In genomic region chr1:233082778-233083550, GRCh38 we compare ENCODE assay signal across 14 cellular contexts.
DNase-seq lines count a peak whose midpoint lies in the region; ATAC-seq, FAIRE-seq and TF ChIP-seq lines count a peak whose summit lies in the region.
"Had no signal": no experiment of that assay in that cellular context is flagged by ENCODE, and none has a peak within 500 bp of the region (broad histone marks: within the 10 kb centered on the region; RNA-seq: fewer than 3 reads in every experiment).

No MANE protein-coding gene starts in this region.

- SMC1A ChIA-PET in GM12878 (lab: Charles Lee; ENCODE audit: uncharacterized antibody, unreplicated experiment): no interaction called here

- no peak overlapping the region for H3K27ac Mint-ChIP-seq in T-helper 17 cell
- H3K27ac Mint-ChIP-seq in activated naive CD8-positive, alpha-beta T cell treated with anti-CD3 and anti-CD28 coated beads, Interleukin-2, amount 50 U/mL, for 24 hours: no peak overlapping the region
- H3K27ac Mint-ChIP-seq: activated naive CD8-positive, alpha-beta T cell treated with anti-CD3 and anti-CD28 coated beads for 36 hours had no signal

- H4K20me1 ChIP-seq in GM12878 (ENCODE audit: control insufficient read depth, insufficient read depth): no peaks in the 10 kb centered on the region; the same call in 1 of the 2 replicates

- H3K9me3 Mint-ChIP-seq in activated naive CD8-positive, alpha-beta T cell treated with anti-CD3 and anti-CD28 coated beads, Interleukin-2, amount 50 U/mL, for 24 hours: peaks cover 4% of the 10 kb centered on the region
- H3K9me3 Mint-ChIP-seq: activated naive CD8-positive, alpha-beta T cell treated with anti-CD3 and anti-CD28 coated beads for 36 hours had no signal

- no peaks in the 10 kb centered on the region for H3K36me3 ChIP-seq in GM12878 (ENCODE audit: control insufficient read depth in 2 of 2, insufficient read depth in 2 of 2, low read length in 1 of 2)
- H3K36me3 ChIP-seq: colonic mucosa, pancreas had no signal

- H3K36me3 Mint-ChIP-seq in T-helper 17 cell (ENCODE audit: low read depth): peaks cover 6% of the 10 kb centered on the region
- H3K36me3 Mint-ChIP-seq in activated naive CD8-positive, alpha-beta T cell treated with anti-CD3 and anti-CD28 coated beads, Interleukin-2, amount 50 U/mL, for 24 hours (ENCODE audit: low read depth): peaks cover 10% of the 10 kb centered on the region

- no peak overlapping the region for H3K27ac ChIP-seq in GM12878 (ENCODE audit: control insufficient read depth, insufficient read depth)
- H3K27ac ChIP-seq: colonic mucosa, GM23248, pancreas had no signal

- TF ChIP-seq EP300 in GM12878 (IDR thresholded peaks at IDR 0.05; ENCODE audit: borderline replicate concordance in 1 of 2, control insufficient read depth in 1 of 2, low read depth in 2 of 2, low read length in 2 of 2): no peak

- in situ Hi-C loops in GM12878 (cut with MboI): no loop called here

- H3K4me1 Mint-ChIP-seq in T-helper 17 cell: peaks cover 2% of the 10 kb centered on the region
- H3K4me1 Mint-ChIP-seq in activated naive CD8-positive, alpha-beta T cell treated with anti-CD3 and anti-CD28 coated beads, Interleukin-2, amount 50 U/mL, for 24 hours: peaks cover 3% of the 10 kb centered on the region
- H3K4me1 Mint-ChIP-seq: activated naive CD8-positive, alpha-beta T cell treated with anti-CD3 and anti-CD28 coated beads for 36 hours had no signal

- WGBS in GM12878 (ENCODE audit: insufficient coverage, insufficient replicate concordance, low lambda C conversion rate, missing lambda C conversion rate): 67% methylated on average over 12 of the region's 12 CpGs

- intact Hi-C loops in GM12878 (cut with micrococcal nuclease; ENCODE audit: unreplicated experiment): no loop called here

- ATAC-seq in GM18858 (IDR thresholded peaks at IDR 0.05; ENCODE audit: unreplicated experiment) (peak; percentile 80), HG02642 (IDR thresholded peaks at IDR 0.05; ENCODE audit: poor library complexity, unreplicated experiment) (peak; percentile 59), GM12878 (peak; percentile 92), T-helper 17 cell (no peak)
- no peak for ATAC-seq in activated naive CD8-positive, alpha-beta T cell treated with anti-CD3 and anti-CD28 coated beads, Interleukin-2, amount 50 U/mL, for 24 hours

- H2AFZ ChIP-seq in GM12878 (ENCODE audit: control insufficient read depth, low read depth, low read length): no peak overlapping the region
- H2AFZ ChIP-seq: GM23248 had no signal

- peak overlapping the region; percentile 32; the same call in 1 of the 2 replicates for H3K4me2 ChIP-seq in GM12878 (ENCODE audit: control insufficient read depth, insufficient read depth)

- no peaks in the 10 kb centered on the region for H3K79me2 ChIP-seq in GM12878 (ENCODE audit: control insufficient read depth, insufficient read depth, low read length)

- TF ChIP-seq CTCF in GM12878 (IDR thresholded peaks at IDR 0.05 in 2 of 3, conservative IDR thresholded peaks at IDR 0.05 in 1 of 3; ENCODE audit: control insufficient read depth in 2 of 3, extremely low read depth in 1 of 3, insufficient read depth in 1 of 3, low read depth in 3 of 3, low read length in 3 of 3): no peak

- no peak for FAIRE-seq in GM12878 (lab: Jason Lieb, UNC)
- FAIRE-seq: pancreas had no signal

- H3K27me3 Mint-ChIP-seq in T-helper 17 cell: no peaks in the 10 kb centered on the region
- H3K27me3 Mint-ChIP-seq in activated naive CD8-positive, alpha-beta T cell treated with anti-CD3 and anti-CD28 coated beads, Interleukin-2, amount 50 U/mL, for 24 hours: no peaks in the 10 kb centered on the region
- H3K27me3 Mint-ChIP-seq: activated naive CD8-positive, alpha-beta T cell treated with anti-CD3 and anti-CD28 coated beads for 36 hours had no signal

- CTCF ChIA-PET in GM12878 (lab: Yijun Ruan, JAX): no interaction called here

- RAD21 ChIA-PET in GM12878 (lab: Charles Lee; ENCODE audit: unreplicated experiment): no interaction called here

- H3K4me3 Mint-ChIP-seq in T-helper 17 cell: no peak overlapping the region
- no peak overlapping the region for H3K4me3 Mint-ChIP-seq in activated naive CD8-positive, alpha-beta T cell treated with anti-CD3 and anti-CD28 coated beads, Interleukin-2, amount 50 U/mL, for 24 hours
- H3K4me3 Mint-ChIP-seq: activated naive CD8-positive, alpha-beta T cell treated with anti-CD3 and anti-CD28 coated beads for 36 hours had no signal

- BruUV-seq in GM12878 (replicated peaks; lab: Mats Ljungman, UMichigan): no TSS peak

- no peaks in the 10 kb centered on the region for H3K27me3 ChIP-seq in GM12878 (replicated peaks in 1 of 2; ENCODE audit: control insufficient read depth in 2 of 2, insufficient read depth in 2 of 2, low read length in 1 of 2)
- H3K27me3 ChIP-seq: colonic mucosa, pancreas had no signal

- H3K9me3 ChIP-seq in GM12878 (replicated peaks; ENCODE audit: control insufficient read depth, insufficient read depth, low read length) (no peaks in the 10 kb centered on the region), T-helper 17 cell (ENCODE audit: control insufficient read depth, low read length, poor library complexity, severe bottlenecking) (no peaks in the 10 kb centered on the region)
- H3K9me3 ChIP-seq: colonic mucosa, pancreas had no signal

- peak; percentile 64 for DNase-seq in KG1 (lab: John Stamatoyannopoulos, UW)
- DNase-seq in GM12878 (ENCODE audit: low read depth, low spot score): no peak
- no peak for DNase-seq in T-helper 17 cell
- no peak for DNase-seq in activated naive CD8-positive, alpha-beta T cell treated with anti-CD3 and anti-CD28 coated beads, Interleukin-2, amount 50 U/mL, for 24 hours
- no peak for DNase-seq in D341Med (ENCODE audit: low spot score)
- no peak for DNase-seq in H4 (ENCODE audit: low spot score)
- DNase-seq: activated CD8-positive, alpha-beta memory T cell treated with anti-CD3 and anti-CD28 coated beads for 24 hours; activated naive CD8-positive, alpha-beta T cell treated with anti-CD3 and anti-CD28 coated beads for 36 hours; colonic mucosa; GM23248; NCI-H1092; pancreas had no signal

- no peaks in the 10 kb centered on the region for H3K4me1 ChIP-seq in GM12878 (ENCODE audit: control insufficient read depth, insufficient read depth, low read length)
- H3K4me1 ChIP-seq: colonic mucosa, pancreas had no signal

- no peak for TF ChIP-seq POLR2A in GM12878 (IDR thresholded peaks at IDR 0.05; ENCODE audit: low read depth, low read length)

- POLR2A ChIA-PET in GM12878 (lab: Charles Lee): interaction anchor here (0.6 kb wide), 1 partner anchor 17 kb away, joined by 3 read pairs; no protein-coding TSS in a partner anchor

- TF ChIP-seq RAD21 in GM12878 (IDR thresholded peaks at IDR 0.05; ENCODE audit: insufficient read depth, low read depth, low read length): no peak

- H3K9ac ChIP-seq in GM12878 (ENCODE audit: control insufficient read depth, insufficient read depth, low read length): no peak overlapping the region
- H3K9ac ChIP-seq: GM23248 had no signal

- no peak overlapping the region for H3K4me3 ChIP-seq in GM12878
- H3K4me3 ChIP-seq: colonic mucosa, GM23248, pancreas had no signal

TF ChIP-seq in GM12878, 131 proteins besides CTCF, POLR2A, EP300 and RAD21:
- TF ChIP-seq SKIL (IDR thresholded peaks at IDR 0.05; ENCODE audit: low read depth, poor library complexity, severe bottlenecking): no peak
- TF ChIP-seq MTA2 (IDR thresholded peaks at IDR 0.05; ENCODE audit: low read depth): 0 out of 2 replicates have a peak, but pooled peaks have one; percentile 20
- no peak for TF ChIP-seq FOXK2 (IDR thresholded peaks at IDR 0.05)
- peak; percentile 27; the same call in 1 of the 2 replicates for TF ChIP-seq IKZF1 (conservative IDR thresholded peaks at IDR 0.05)
- TF ChIP-seq IKZF2 (IDR thresholded peaks at IDR 0.05): 0 out of 4 replicates have a peak, but pooled peaks of 1 of the 2 experiments have one; percentile 12

Comparison
In these comparisons a context has a peak if more than half of its experiments do, and no peak if none do; other contexts are left out.
1. ATAC-seq: peak in GM18858 (single experiment), HG02642 (single experiment) and GM12878 (single experiment); none in T-helper 17 cell (single experiment) and activated naive CD8-positive, alpha-beta T cell treated with anti-CD3 and anti-CD28 coated beads, Interleukin-2, amount 50 U/mL, for 24 hours (single experiment).